27 cellular contexts compared by ENCODE assay signal in the genomic region with DNA sequence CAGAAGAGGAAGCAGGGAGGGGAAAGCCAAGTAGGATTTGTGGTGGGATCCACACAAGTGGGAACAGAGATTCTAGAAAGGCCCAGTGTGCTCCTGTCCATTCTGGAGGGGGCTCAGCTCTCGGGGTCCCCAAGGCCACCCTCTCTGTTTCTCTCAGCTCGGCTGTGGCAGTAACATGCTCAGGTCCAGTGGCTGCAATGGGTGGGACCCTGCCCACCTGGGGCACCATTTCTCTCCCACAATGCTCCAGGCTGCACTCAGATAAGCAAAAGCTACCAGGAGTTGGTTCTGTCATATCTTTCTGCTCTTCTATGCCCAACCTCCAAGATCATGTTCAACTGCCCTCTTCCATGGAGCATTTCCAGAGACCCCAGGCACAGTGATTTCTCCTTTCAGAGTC. TPM values are rescaled to one million over a fixed set of nuclear protein-coding genes. Genes with fewer than 3 reads are reported as not detected.
DNase-seq lines count a peak whose midpoint lies in the region; ATAC-seq, FAIRE-seq and TF ChIP-seq lines count a peak whose summit lies in the region.
"Had no signal": no experiment of that assay in that cellular context is flagged by ENCODE, and none has a peak within 500 bp of the region (broad histone marks: within the 10 kb centered on the region; RNA-seq: fewer than 3 reads in every experiment).

No MANE protein-coding gene starts in this region.

- H3K9me3 ChIP-seq in astrocyte (ENCODE audit: insufficient read depth, low read depth, low read length) (no peaks in the 10 kb centered on the region), neuronal stem cell (replicated peaks in 1 of 2; ENCODE audit: control insufficient read depth in 2 of 2, insufficient read depth in 1 of 2, low read depth in 1 of 2, low read length in 2 of 2) (no peaks in the 10 kb centered on the region), upper lobe of right lung (no peaks in the 10 kb centered on the region)
- H3K9me3 ChIP-seq: right lobe of liver, testis had no signal

- no peak overlapping the region for H3K27ac Mint-ChIP-seq in astrocyte (ENCODE audit: unreplicated experiment)
- H3K27ac Mint-ChIP-seq: activated T-cell treated with anti-CD3 and anti-CD28 coated beads, Interleukin-2, amount 50 U/mL, for 72 hours; progenitor cell of endocrine pancreas had no signal

- no peak for TF ChIP-seq CTCF in astrocyte (IDR thresholded peaks at IDR 0.05; ENCODE audit: insufficient read depth, low read depth, low read length)
- TF ChIP-seq CTCF in upper lobe of right lung (IDR thresholded peaks at IDR 0.05), result no peak
- no peak for TF ChIP-seq CTCF in GM20000 (IDR thresholded peaks at IDR 0.05; ENCODE audit: extremely low read depth, missing control alignments)

- H3K9me3 Mint-ChIP-seq in astrocyte (ENCODE audit: unreplicated experiment), result peaks cover 13% of the 10 kb centered on the region
- H3K9me3 Mint-ChIP-seq: activated naive CD4-positive, alpha-beta T cell treated with anti-CD3 and anti-CD28 coated beads, Interleukin-2, amount 10 ng/mL, durations not matched to agents 7 days and 5 days had no signal

- no peaks in the 10 kb centered on the region for H3K27me3 ChIP-seq in astrocyte (ENCODE audit: insufficient read depth, low read length)
- peaks cover 0 to 4% (median 0%) of the 10 kb centered on the region in 3 experiments for H3K27me3 ChIP-seq in neuronal stem cell (ENCODE audit: control insufficient read depth in 3 of 3, insufficient read depth in 3 of 3, low read depth in 1 of 3, low read length in 3 of 3)
- no peaks in the 10 kb centered on the region for H3K27me3 ChIP-seq in upper lobe of right lung
- H3K27me3 ChIP-seq: right lobe of liver, testis had no signal

- intact Hi-C loops in upper lobe of right lung (cut with DNase I), result no loop called here

- H3K36me3 ChIP-seq in astrocyte (ENCODE audit: insufficient read depth, low read length), result no peaks in the 10 kb centered on the region
- H3K36me3 ChIP-seq in neuronal stem cell (replicated peaks in 1 of 2; ENCODE audit: control insufficient read depth in 2 of 2, insufficient read depth in 2 of 2, low read length in 2 of 2), result no peaks in the 10 kb centered on the region
- no peaks in the 10 kb centered on the region for H3K36me3 ChIP-seq in upper lobe of right lung
- H3K36me3 ChIP-seq: right lobe of liver had no signal

- H3K4me3 ChIP-seq in astrocyte (ENCODE audit: insufficient read depth, low read depth, low read length) (no peak overlapping the region), neuronal stem cell (ENCODE audit: low read length in 2 of 2) (no peak overlapping the region), upper lobe of right lung (no peak overlapping the region)
- H3K4me3 ChIP-seq: coronary artery, heart left ventricle, lung, PC-9, right lobe of liver, testis had no signal

- H2BK12ac ChIP-seq in neuronal stem cell (ENCODE audit: low read length), result no peak overlapping the region

- no peak for FAIRE-seq in astrocyte (lab: Jason Lieb, UNC)
- FAIRE-seq: HepG2 had no signal

- H3K9ac ChIP-seq in astrocyte (ENCODE audit: low read length), result no peak overlapping the region
- H3K9ac ChIP-seq in neuronal stem cell (ENCODE audit: low read depth, low read length, poor library complexity), result peak overlapping the region; percentile 5

- peak overlapping the region; percentile 88 for H3K27ac ChIP-seq in astrocyte (ENCODE audit: low read depth, low read length)
- H3K27ac ChIP-seq in neuronal stem cell (replicated peaks; ENCODE audit: low read length), result no peak overlapping the region
- no peak overlapping the region for H3K27ac ChIP-seq in upper lobe of right lung
- H3K27ac ChIP-seq: coronary artery, foreskin keratinocyte, heart left ventricle, PC-9, right lobe of liver, testis had no signal

- H3K18ac ChIP-seq in neuronal stem cell (ENCODE audit: low read length), result no peak overlapping the region

- H4K8ac ChIP-seq in neuronal stem cell (ENCODE audit: low read depth, low read length), result no peak overlapping the region

- H3K23ac ChIP-seq in neuronal stem cell (ENCODE audit: low read depth, low read length, poor library complexity), result no peak overlapping the region

- H3K36me3 Mint-ChIP-seq in astrocyte (ENCODE audit: low read depth, unreplicated experiment), result peaks cover 31% of the 10 kb centered on the region
- H3K36me3 Mint-ChIP-seq: activated naive CD4-positive, alpha-beta T cell treated with anti-CD3 and anti-CD28 coated beads, Interleukin-2, amount 10 ng/mL, durations not matched to agents 7 days and 5 days had no signal

- H4K91ac ChIP-seq in neuronal stem cell (ENCODE audit: low read depth, low read length, poor library complexity), result no peak overlapping the region

- H4K20me1 ChIP-seq in astrocyte (ENCODE audit: insufficient read depth, low read length), result peaks cover 26% of the 10 kb centered on the region

- no peak overlapping the region for H3K4ac ChIP-seq in neuronal stem cell (ENCODE audit: low read length)

- H3K4me2 ChIP-seq in astrocyte (ENCODE audit: low read length), result peak overlapping the region; percentile 51
- no peak overlapping the region for H3K4me2 ChIP-seq in neuronal stem cell (ENCODE audit: insufficient read depth, low read length, poor library complexity, severe bottlenecking)

- H2BK5ac ChIP-seq in neuronal stem cell (ENCODE audit: low read length), result no peak overlapping the region

- ATAC-seq in upper lobe of right lung, result no peak
- ATAC-seq: activated CD4-positive, CD25-positive, alpha-beta regulatory T cell treated with anti-CD3 and anti-CD28 coated beads, Interleukin-2, amount 50 U/mL, for 24 hours; esophagus mucosa; foreskin keratinocyte; HepG2 had no signal

- no peak overlapping the region for H2AFZ ChIP-seq in astrocyte (ENCODE audit: low read depth, low read length)
- H2AFZ ChIP-seq in neuronal stem cell (ENCODE audit: low read length), result no peak overlapping the region
- H2AFZ ChIP-seq: PC-9 had no signal

- peaks cover 23% of the 10 kb centered on the region for H3K4me1 Mint-ChIP-seq in astrocyte (ENCODE audit: low read depth, unreplicated experiment)

- WGBS in neuronal stem cell (ENCODE audit: extremely low coverage in 2 of 2, insufficient read length in 2 of 2, insufficient replicate concordance in 1 of 2), 2 donors, result no CpG with 5 or more reads among the region's 2 CpGs

- H3K4me3 Mint-ChIP-seq in astrocyte (ENCODE audit: unreplicated experiment), result peak overlapping the region; percentile 47
- H3K4me3 Mint-ChIP-seq: activated naive CD4-positive, alpha-beta T cell treated with anti-CD3 and anti-CD28 coated beads, Interleukin-2, amount 10 ng/mL, durations not matched to agents 7 days and 5 days; activated T-cell treated with anti-CD3 and anti-CD28 coated beads, Interleukin-2, amount 50 U/mL, for 72 hours had no signal

- peak; percentile 7 for DNase-seq in activated CD8-positive, alpha-beta memory T cell treated with anti-CD3 and anti-CD28 coated beads for 24 hours
- DNase-seq in activated CD8-positive, alpha-beta memory T cell treated with anti-CD3 and anti-CD28 coated beads, Interleukin-2, amount 50 U/mL, for 4 hours, result no peak
- DNase-seq in astrocyte (ENCODE audit: low read depth) (no peak), neuronal stem cell (ENCODE audit: low spot score) (no peak), upper lobe of right lung (peak; percentile 28), AG08395 (ENCODE audit: low spot score) (no peak), NCI-H128 (lab: John Stamatoyannopoulos, UW; ENCODE audit: unreplicated experiment) (no peak), GM20000 (ENCODE audit: low spot score) (no peak)
- DNase-seq: NCI-H1694 treated with DMSO at 0.1 percent for 48 hours; NCI-H2171; NCI-H524; Right ventricle myocardium superior; stimulated activated naive CD4-positive, alpha-beta T cell; testis had no signal

- H3K79me2 ChIP-seq in astrocyte (ENCODE audit: insufficient read depth, low read length), result peaks cover 86% of the 10 kb centered on the region

- H3K4me1 ChIP-seq in astrocyte (ENCODE audit: insufficient read depth, low read length) (peaks cover 30% of the 10 kb centered on the region), neuronal stem cell (ENCODE audit: control insufficient read depth in 2 of 2, insufficient read depth in 1 of 2, low read depth in 1 of 2, low read length in 2 of 2) (no peaks in the 10 kb centered on the region), upper lobe of right lung (no peaks in the 10 kb centered on the region)
- H3K4me1 ChIP-seq: foreskin keratinocyte, right lobe of liver, testis had no signal

- no peak overlapping the region for H2AK5ac ChIP-seq in neuronal stem cell (ENCODE audit: low read depth, low read length)

- no peak overlapping the region for H3K14ac ChIP-seq in neuronal stem cell (ENCODE audit: low read length)

- no peak overlapping the region for H2BK120ac ChIP-seq in neuronal stem cell (ENCODE audit: low read depth, low read length)

- no peaks in the 10 kb centered on the region for H3K27me3 Mint-ChIP-seq in astrocyte (ENCODE audit: low read depth, unreplicated experiment)

- H2BK15ac ChIP-seq in neuronal stem cell (ENCODE audit: low read length), result no peak overlapping the region

- H3K79me1 ChIP-seq in neuronal stem cell (ENCODE audit: low read depth, low read length), result no peaks in the 10 kb centered on the region

RNA-seq across cellular contexts. Expression of gene ITGA11, which starts 40.9 kb away (rescaled TPM):
- 193 and 369 TPM in 2 replicates for total RNA-seq in astrocyte
- polyA plus RNA-seq in neuronal stem cell (2013, experiment 1 of 2), result 0.06 TPM
- polyA plus RNA-seq in neuronal stem cell (2013, experiment 2 of 2), result 0.10 TPM
- 7.1 TPM for total RNA-seq in upper lobe of right lung
- total RNA-seq: foreskin keratinocyte, HepG2, progenitor cell of endocrine pancreas had no signal
- polyA plus RNA-seq: foreskin keratinocyte, HepG2, neural cell had no signal

Comparison
In these comparisons a context has a peak if more than half of its experiments do, and no peak if none do; other contexts are left out.
1. DNase-seq: peak in activated CD8-positive, alpha-beta memory T cell treated with anti-CD3 and anti-CD28 coated beads for 24 hours (single experiment) and upper lobe of right lung (single experiment); none in activated CD8-positive, alpha-beta memory T cell treated with anti-CD3 and anti-CD28 coated beads, Interleukin-2, amount 50 U/mL, for 4 hours (single experiment), astrocyte (single experiment), neuronal stem cell (single experiment), AG08395 (single experiment), NCI-H128 (single experiment) and GM20000 (single experiment).
2. RNA of gene ITGA11, which starts 40.9 kb away (total RNA-seq): 193 to 369 TPM in astrocyte; 7.1 TPM in upper lobe of right lung (single experiment); every median in the first group is over 10 times any median in the second.